In the genomic region with DNA sequence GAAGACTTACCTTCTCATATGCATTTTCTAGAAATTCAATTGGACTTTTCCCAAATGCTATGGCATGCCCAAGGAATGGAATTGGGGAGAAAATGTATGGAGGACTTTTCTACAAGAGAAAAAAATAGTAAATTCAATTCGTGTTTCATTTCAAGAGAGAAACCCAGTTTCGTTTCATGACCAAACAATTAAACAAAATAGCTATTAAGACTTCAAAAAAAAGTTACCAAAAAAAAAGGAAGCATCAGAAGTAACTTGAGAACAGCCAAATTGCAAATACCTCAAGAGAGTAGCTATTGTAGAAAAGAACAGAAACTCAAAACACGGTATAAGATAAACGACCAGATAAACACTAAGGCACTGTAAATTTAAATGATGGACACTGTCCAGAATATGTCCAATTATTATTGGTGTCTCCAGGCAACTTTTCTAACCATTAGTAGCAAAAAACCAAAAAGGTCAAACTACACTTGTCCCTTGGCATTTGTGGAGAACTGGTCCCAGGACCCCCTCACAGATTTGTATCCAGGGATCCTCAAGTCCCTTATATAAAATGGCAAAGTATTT, we compare ENCODE assay signal across 14 cellular contexts. TPM values are rescaled to one million over a fixed set of nuclear protein-coding genes. Genes with fewer than 3 reads are reported as not detected.
DNase-seq lines count a peak whose midpoint lies in the region; ATAC-seq, FAIRE-seq and TF ChIP-seq lines count a peak whose summit lies in the region.
"Had no signal": no experiment of that assay in that cellular context is flagged by ENCODE, and none has a peak within 500 bp of the region (broad histone marks: within the 10 kb centered on the region; RNA-seq: fewer than 3 reads in every experiment).

No MANE protein-coding gene starts in this region.

- no peak overlapping the region for H3K27ac ChIP-seq in CD4-positive, CD25-positive, alpha-beta regulatory T cell (ENCODE audit: insufficient read depth, low read length, poor library complexity, severe bottlenecking)
- H3K27ac ChIP-seq in GM12878 (ENCODE audit: control insufficient read depth, insufficient read depth) (no peak overlapping the region), lower lobe of right lung (no peak overlapping the region), heart right ventricle (no peak overlapping the region)
- H3K27ac ChIP-seq: HL-60 had no signal

- no peak for TF ChIP-seq POLR2A in GM12878 (IDR thresholded peaks at IDR 0.05; ENCODE audit: low read depth, low read length)

- POLR2A ChIA-PET in GM12878 (lab: Charles Lee) = interaction anchor here (0.5 to 1.7 kb wide), 5 partner anchors 56 to 1919 kb away, joined by 3 to 9 read pairs (median 5); a partner anchor contains a TSS

- no peak for TF ChIP-seq EP300 in GM12878 (IDR thresholded peaks at IDR 0.05; ENCODE audit: borderline replicate concordance in 1 of 2, control insufficient read depth in 1 of 2, low read depth in 2 of 2, low read length in 2 of 2)

- SMC1A ChIA-PET in GM12878 (lab: Charles Lee; ENCODE audit: uncharacterized antibody, unreplicated experiment) = interaction anchor here (0.6 to 1.8 kb wide), 12 partner anchors 9 to 1834 kb away, joined by 3 to 7 read pairs (median 3); a partner anchor contains a TSS

- no peak overlapping the region for H3K9ac ChIP-seq in GM12878 (ENCODE audit: control insufficient read depth, insufficient read depth, low read length)

- no peaks in the 10 kb centered on the region for H3K9me3 ChIP-seq in CD4-positive, CD25-positive, alpha-beta regulatory T cell (ENCODE audit: control insufficient read depth in 2 of 2, low read length in 2 of 2)
- H3K9me3 ChIP-seq in GM12878 (replicated peaks; ENCODE audit: control insufficient read depth, insufficient read depth, low read length) = no peaks in the 10 kb centered on the region; the same call in 2 of the 3 replicates
- H3K9me3 ChIP-seq in lower lobe of right lung = no peaks in the 10 kb centered on the region
- no peaks in the 10 kb centered on the region for H3K9me3 ChIP-seq in heart right ventricle

- RAD21 ChIA-PET in GM12878 (lab: Charles Lee; ENCODE audit: unreplicated experiment) = interaction anchor here (1.3 to 1.7 kb wide), 2 partner anchors 8 to 397 kb away, joined by 3 to 4 read pairs; a partner anchor contains a TSS

- H3K79me2 ChIP-seq in GM12878 (ENCODE audit: control insufficient read depth, insufficient read depth, low read length) = peaks cover 50% of the 10 kb centered on the region

- no peak for FAIRE-seq in GM12878 (lab: Jason Lieb, UNC)

- no peak for DNase-seq in CD4-positive, CD25-positive, alpha-beta regulatory T cell
- no peak for DNase-seq in GM12878 (ENCODE audit: low read depth, low spot score)
- DNase-seq in lower lobe of right lung = no peak
- DNase-seq in HK-2 (ENCODE audit: unreplicated experiment) = no peak
- no peak for DNase-seq in NCI-H748 (lab: John Stamatoyannopoulos, UW; ENCODE audit: unreplicated experiment)
- no peak for DNase-seq in heart right ventricle
- DNase-seq: activated CD4-positive, CD25-positive, alpha-beta regulatory T cell; activated naive CD4-positive, alpha-beta T cell treated with anti-CD3 and anti-CD28 coated beads for 36 hours; naive thymus-derived CD8-positive, alpha-beta T cell; NCI-H146 had no signal

- TF ChIP-seq RAD21 in GM12878 (IDR thresholded peaks at IDR 0.05; ENCODE audit: insufficient read depth, low read depth, low read length) = no peak

- peaks cover 6 to 43% (median 27%) of the 10 kb centered on the region in 4 donors for H3K4me1 Mint-ChIP-seq in CD4-positive, CD25-positive, alpha-beta regulatory T cell
- H3K4me1 Mint-ChIP-seq in IgD-negative memory B cell = peaks cover 18 to 43% (median 32%) of the 10 kb centered on the region in 3 donors

- H3K27ac Mint-ChIP-seq in CD4-positive, CD25-positive, alpha-beta regulatory T cell = no peak overlapping the region
- peak overlapping the region in 2 of 3 donors; percentile 28 to 73 for H3K27ac Mint-ChIP-seq in IgD-negative memory B cell
- H3K27ac Mint-ChIP-seq: activated naive CD4-positive, alpha-beta T cell treated with anti-CD3 and anti-CD28 coated beads for 36 hours had no signal

- H4K20me1 ChIP-seq in GM12878 (ENCODE audit: control insufficient read depth, insufficient read depth) = no peaks in the 10 kb centered on the region

- H3K4me2 ChIP-seq in GM12878 (ENCODE audit: control insufficient read depth, insufficient read depth) = peak overlapping the region; percentile 71

- H3K4me1 ChIP-seq in CD4-positive, CD25-positive, alpha-beta regulatory T cell (ENCODE audit: control insufficient read depth, insufficient read depth, low read length, poor library complexity, severe bottlenecking) = peaks cover 23% of the 10 kb centered on the region
- H3K4me1 ChIP-seq in GM12878 (ENCODE audit: control insufficient read depth, insufficient read depth, low read length) (peaks cover 3% of the 10 kb centered on the region; the same call in 1 of the 2 replicates), lower lobe of right lung (peaks cover 11% of the 10 kb centered on the region), heart right ventricle (peaks cover 0 to 26% (median 16%) of the 10 kb centered on the region in 9 donors)

- no TSS peak for BruUV-seq in GM12878 (replicated peaks; lab: Mats Ljungman, UMichigan)

- 2% methylated on average over 4 of the region's 4 CpGs for WGBS in GM12878 (ENCODE audit: insufficient coverage, insufficient replicate concordance, low lambda C conversion rate, missing lambda C conversion rate)
- 69 to 83% methylated on average over 4 of the region's 4 CpGs for WGBS in heart right ventricle, 2 donors

- H2AFZ ChIP-seq in GM12878 (ENCODE audit: control insufficient read depth, low read depth, low read length) = no peak overlapping the region

- no peaks in the 10 kb centered on the region for H3K27me3 ChIP-seq in CD4-positive, CD25-positive, alpha-beta regulatory T cell (ENCODE audit: control insufficient read depth, insufficient read depth, low read length)
- H3K27me3 ChIP-seq in GM12878 (replicated peaks in 1 of 2; ENCODE audit: control insufficient read depth in 2 of 2, insufficient read depth in 2 of 2, low read length in 1 of 2) (no peaks in the 10 kb centered on the region), lower lobe of right lung (ENCODE audit: low read depth) (no peaks in the 10 kb centered on the region), heart right ventricle (no peaks in the 10 kb centered on the region)

- intact Hi-C loops in GM12878 (cut with micrococcal nuclease; ENCODE audit: unreplicated experiment) (loop anchor here (5.0 kb wide), 3 partner anchors 115 to 250 kb away; a partner anchor contains a TSS), lower lobe of right lung (cut with DNase I) (no loop called here), heart right ventricle (cut with DNase I) (loop anchor here in 3 of 10 donors (5.0 to 10.0 kb wide), 2 partner anchors 83 to 315 kb away; a partner anchor contains a TSS)

- in situ Hi-C loops in GM12878 (cut with MboI) = no loop called here

- H3K9me3 Mint-ChIP-seq in CD4-positive, CD25-positive, alpha-beta regulatory T cell = peaks cover 0 to 3% (median 0%) of the 10 kb centered on the region in 7 donors
- no peaks in the 10 kb centered on the region for H3K9me3 Mint-ChIP-seq in IgD-negative memory B cell
- H3K9me3 Mint-ChIP-seq: activated naive CD4-positive, alpha-beta T cell treated with anti-CD3 and anti-CD28 coated beads for 36 hours; naive thymus-derived CD8-positive, alpha-beta T cell had no signal

- peaks cover 9% of the 10 kb centered on the region for H3K36me3 Mint-ChIP-seq in CD4-positive, CD25-positive, alpha-beta regulatory T cell
- peaks cover 4% of the 10 kb centered on the region for H3K36me3 Mint-ChIP-seq in IgD-negative memory B cell

- peak overlapping the region in 3 of 4 donors; percentile 16 to 62 (median 50) for H3K4me3 Mint-ChIP-seq in CD4-positive, CD25-positive, alpha-beta regulatory T cell
- peak overlapping the region in 3 of 4 donors; percentile 3 to 84 (median 69) for H3K4me3 Mint-ChIP-seq in IgD-negative memory B cell

- peaks cover 4% of the 10 kb centered on the region for H3K27me3 Mint-ChIP-seq in CD4-positive, CD25-positive, alpha-beta regulatory T cell
- no peaks in the 10 kb centered on the region for H3K27me3 Mint-ChIP-seq in IgD-negative memory B cell

- ATAC-seq in CD4-positive, CD25-positive, alpha-beta regulatory T cell (ENCODE audit: low read depth in 2 of 2) = no peak
- ATAC-seq in GM12878 = no peak
- no peak for ATAC-seq in lower lobe of right lung
- ATAC-seq in GM18498 (IDR thresholded peaks at IDR 0.05; ENCODE audit: unreplicated experiment) = no peak
- no peak for ATAC-seq in heart right ventricle
- ATAC-seq: naive thymus-derived CD8-positive, alpha-beta T cell had no signal

- H3K36me3 ChIP-seq in CD4-positive, CD25-positive, alpha-beta regulatory T cell (ENCODE audit: control insufficient read depth, insufficient read depth, low read length) = peaks cover 14% of the 10 kb centered on the region
- H3K36me3 ChIP-seq in GM12878 (ENCODE audit: control insufficient read depth in 2 of 2, insufficient read depth in 2 of 2, low read length in 1 of 2) (peaks cover 0 to 8% of the 10 kb centered on the region in 2 experiments; a peak in 2 of 4 replicates), lower lobe of right lung (peaks cover 44% of the 10 kb centered on the region), heart right ventricle (peaks cover 0 to 44% (median 5%) of the 10 kb centered on the region in 9 donors)

- TF ChIP-seq CTCF in GM12878 (IDR thresholded peaks at IDR 0.05 in 2 of 3, conservative IDR thresholded peaks at IDR 0.05 in 1 of 3; ENCODE audit: control insufficient read depth in 2 of 3, extremely low read depth in 1 of 3, insufficient read depth in 1 of 3, low read depth in 3 of 3, low read length in 3 of 3) = no peak
- no peak for TF ChIP-seq CTCF in lower lobe of right lung (IDR thresholded peaks at IDR 0.05)
- no peak for TF ChIP-seq CTCF in heart right ventricle (IDR thresholded peaks at IDR 0.05)

- no peak overlapping the region for H3K4me3 ChIP-seq in CD4-positive, CD25-positive, alpha-beta regulatory T cell (ENCODE audit: low read depth, low read length)
- H3K4me3 ChIP-seq in GM12878 (peak overlapping the region; percentile 39), lower lobe of right lung (peak overlapping the region; percentile 91), heart right ventricle (no peak overlapping the region)

- CTCF ChIA-PET in GM12878 (lab: Yijun Ruan, JAX) = interaction anchor here (1.0 to 2.5 kb wide), 8 partner anchors 35 to 330 kb away, joined by 3 to 9 read pairs (median 4); a partner anchor contains a TSS

RNA-seq across cellular contexts. Expression of a gene that starts 2.4 kb away (rescaled TPM):
- 29.0 TPM for total RNA-seq in CD4-positive, CD25-positive, alpha-beta regulatory T cell
- polyA plus RNA-seq in CD4-positive, CD25-positive, alpha-beta regulatory T cell = 10 to 100 TPM; 11.2 to 15.7 (median 14.7) TPM
- 15.1 TPM for polyA plus RNA-seq in IgD-negative memory B cell
- total RNA-seq in GM12878 (2013; cell fraction: nucleolus; rRNA removed) = 103 and 112 TPM in 2 replicates
- 91.9 and 119 TPM in 2 replicates for total RNA-seq in GM12878 (2014; rRNA removed)
- 113 and 117 TPM in 2 replicates for total RNA-seq in GM12878 (2014; rRNA removed; fragmentation: Illumina TruSeq; extraction: Trizol)
- 78.4 and 82.7 TPM in 2 replicates for total RNA-seq in GM12878 (2021)
- polyA plus RNA-seq in GM12878 (2011; ENCODE audit: low read depth) = 34.8 TPM
- 21.5 and 31.5 TPM in 2 replicates for polyA plus RNA-seq in GM12878 (2011; rRNA removed)
- polyA plus RNA-seq in GM12878 (2011; cell fraction: cytosol; rRNA removed) = 14.1 and 23.2 TPM in 2 replicates
- 6.5 and 10.0 TPM in 2 replicates for polyA plus RNA-seq in GM12878 (2011; cell fraction: nucleus; rRNA removed)
- polyA plus RNA-seq in GM12878 (2012) = 47.5 and 57.5 TPM in 2 replicates
- 63.8 and 80.8 TPM in 2 replicates for polyA plus RNA-seq in GM12878 (2014; fragmentation: Illumina TruSeq; extraction: Trizol)
- polyA plus RNA-seq in GM12878 (2014; fragmentation: Nextera tagmentation; extraction: Ambion mirVana) = 10 to 100 TPM; 28.1 to 33.1 TPM
- 38.6 and 47.3 TPM in 2 replicates for polyA plus RNA-seq in GM12878 (2014; rRNA removed)
- polyA plus RNA-seq in GM12878 (2016; fragmentation: Nextera tagmentation; extraction: Ambion mirVana) = 10 to 100 TPM; 59.9 to 74.8 TPM
- 31.4 and 38.8 TPM in 2 replicates for polyA minus RNA-seq in GM12878 (2011; rRNA and poly(A)+ RNA removed)
- 20.6 and 25.9 TPM in 2 replicates for polyA minus RNA-seq in GM12878 (2011; cell fraction: cytosol; rRNA and poly(A)+ RNA removed)
- polyA minus RNA-seq in GM12878 (2011; cell fraction: nucleus; rRNA and poly(A)+ RNA removed) = 10.4 and 13.8 TPM in 2 replicates
- total RNA-seq in lower lobe of right lung = 129 TPM
- total RNA-seq in heart right ventricle = 10 to 100 TPM; 20.3 to 45.5 (median 27.0) TPM
- 10 to 100 TPM in 1 of 2 donors, 1 to 10 TPM in 1; 5.8 to 22.1 TPM for polyA plus RNA-seq in heart right ventricle

RNA-seq across cellular contexts. Expression of a gene that starts 47.1 kb away (rescaled TPM):
- total RNA-seq in CD4-positive, CD25-positive, alpha-beta regulatory T cell = 0.44 TPM
- under 1 TPM in 1 of 4 donors, not detected in 3; 0.12 TPM for polyA plus RNA-seq in CD4-positive, CD25-positive, alpha-beta regulatory T cell
- polyA plus RNA-seq in IgD-negative memory B cell (not detected), GM12878 (2011; rRNA removed) (0.03 TPM in 1 of 2 replicates, not detected in the other), GM12878 (2014; fragmentation: Illumina TruSeq; extraction: Trizol) (0.16 TPM in 1 of 2 replicates, not detected in the other), GM12878 (2014; fragmentation: Nextera tagmentation; extraction: Ambion mirVana) (not detected), GM12878 (2014; rRNA removed) (not detected in 2 replicates), GM12878 (2016; fragmentation: Nextera tagmentation; extraction: Ambion mirVana) (not detected), heart right ventricle (not detected)
- total RNA-seq in GM12878 (2013; cell fraction: nucleolus; rRNA removed) = 0.27 and 0.44 TPM in 2 replicates
- total RNA-seq in GM12878 (2014; rRNA removed) (0.06 and 0.11 TPM in 2 replicates), GM12878 (2014; rRNA removed; fragmentation: Illumina TruSeq; extraction: Trizol) (0.04 TPM in 1 of 2 replicates, not detected in the other), GM12878 (2021) (not detected in 2 replicates), lower lobe of right lung (not detected), heart right ventricle (under 1 TPM in 4 of 10 donors, not detected in 6; 0.08 to 0.18 (median 0.12) TPM)
- polyA plus RNA-seq in GM12878 (2011; ENCODE audit: low read depth) = not detected
- polyA plus RNA-seq in GM12878 (2011; cell fraction: cytosol; rRNA removed) = not detected in 2 replicates
- not detected in 2 replicates for polyA plus RNA-seq in GM12878 (2011; cell fraction: nucleus; rRNA removed)
- not detected in 2 replicates for polyA plus RNA-seq in GM12878 (2012)
- not detected in 2 replicates for polyA minus RNA-seq in GM12878 (2011; rRNA and poly(A)+ RNA removed)
- polyA minus RNA-seq in GM12878 (2011; cell fraction: cytosol; rRNA and poly(A)+ RNA removed) = not detected in 2 replicates
- polyA minus RNA-seq in GM12878 (2011; cell fraction: nucleus; rRNA and poly(A)+ RNA removed) = not detected in 2 replicates
- total RNA-seq: activated naive CD4-positive, alpha-beta T cell treated with anti-CD3 and anti-CD28 coated beads for 36 hours; RPMI7951 had no signal
- polyA plus RNA-seq: naive thymus-derived CD8-positive, alpha-beta T cell had no signal

Comparison
In these comparisons a context has a peak if more than half of its experiments do, and no peak if none do; other contexts are left out.
1. H3K4me3 ChIP-seq: peak in GM12878 (single experiment) and lower lobe of right lung (single experiment); none in CD4-positive, CD25-positive, alpha-beta regulatory T cell (single experiment) and heart right ventricle (0 of 10).
2. H3K27ac Mint-ChIP-seq: peak in IgD-negative memory B cell (2 of 3); none in CD4-positive, CD25-positive, alpha-beta regulatory T cell (0 of 3).